12 cellular contexts compared by ENCODE assay signal in the genomic region with DNA sequence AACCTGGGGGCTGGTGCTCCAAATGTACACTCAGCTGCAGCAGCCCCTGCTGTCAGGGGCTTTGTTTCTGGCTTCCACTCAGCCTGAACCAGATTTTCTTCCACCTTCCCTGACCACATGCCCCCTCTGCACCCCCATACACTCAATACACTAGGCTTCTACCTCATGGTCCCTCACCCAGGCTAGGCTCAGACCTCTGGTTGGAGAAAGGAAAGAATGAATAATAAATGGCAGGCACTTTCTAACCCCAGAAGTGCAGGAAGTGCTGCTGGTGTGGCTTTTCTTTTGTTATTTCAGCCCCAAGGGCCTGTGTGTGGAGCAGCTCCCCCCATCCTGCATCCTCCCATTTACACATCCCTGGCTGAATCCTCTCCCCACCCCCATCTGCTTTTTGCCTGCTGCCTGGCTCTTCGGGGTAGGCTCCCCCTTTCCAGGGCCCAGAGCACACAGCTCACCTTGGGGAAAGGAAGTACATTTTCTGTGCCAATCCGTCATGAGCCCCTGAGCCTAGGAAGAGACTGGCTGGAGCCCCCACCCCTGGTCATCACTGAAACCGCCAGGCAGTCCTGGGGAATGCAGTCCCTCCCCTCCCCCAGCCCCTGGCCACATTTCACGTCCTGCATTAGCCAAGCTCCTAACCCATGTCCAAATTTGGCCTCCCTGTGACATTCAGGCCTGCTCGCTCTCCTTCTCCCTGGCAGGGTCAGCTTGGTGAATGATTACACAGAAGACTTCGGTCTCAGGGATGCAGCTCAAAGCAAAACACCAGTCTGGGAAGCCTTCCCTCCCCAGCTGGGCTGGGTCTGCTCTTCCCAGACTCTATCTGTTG. TPM values are rescaled to one million over a fixed set of nuclear protein-coding genes. Genes with fewer than 3 reads are reported as not detected.
DNase-seq lines count a peak whose midpoint lies in the region; ATAC-seq, FAIRE-seq and TF ChIP-seq lines count a peak whose summit lies in the region.
"Had no signal": no experiment of that assay in that cellular context is flagged by ENCODE, and none has a peak within 500 bp of the region (broad histone marks: within the 10 kb centered on the region; RNA-seq: fewer than 3 reads in every experiment).

No MANE protein-coding gene starts in this region.

- H3K4me2 ChIP-seq in smooth muscle cell, result no peak overlapping the region

- DNase-seq in RCC 7860 (ENCODE audit: low spot score) (peak; percentile 58), right cardiac atrium (peak in 2 of 3 donors; percentile 67 to 81), HUDEP-2 (lab: John Stamatoyannopoulos, UW; ENCODE audit: unreplicated experiment in 76 of 76) (no peak), MV-4-11 (lab: John Stamatoyannopoulos, UW) (no peak), tibial nerve (ENCODE audit: low spot score in 2 of 2) (no peak), smooth muscle cell (lab: John Stamatoyannopoulos, UW; ENCODE audit: unreplicated experiment) (no peak)
- DNase-seq: DMS79 treated with DMSO at 0.1 percent for 48 hours; NCI-H2081 treated with DMSO at 0.1 percent for 48 hours; stimulated activated naive CD4-positive, alpha-beta T cell treated with Interleukin-2 at 50 U/mL for 16 hours had no signal

- H3K79me2 ChIP-seq in smooth muscle cell (ENCODE audit: low read depth), result no peaks in the 10 kb centered on the region

- H3K9me3 ChIP-seq in ES-I3 (ENCODE audit: control insufficient read depth, insufficient read depth, low read length) (no peaks in the 10 kb centered on the region), right cardiac atrium (ENCODE audit: control insufficient read depth, low read length) (no peaks in the 10 kb centered on the region), neutrophil (no peaks in the 10 kb centered on the region), tibial nerve (no peaks in the 10 kb centered on the region), smooth muscle cell (replicated peaks; ENCODE audit: low read depth) (no peaks in the 10 kb centered on the region)

- H3K4me3 ChIP-seq in right cardiac atrium (ENCODE audit: low read length), result no peak overlapping the region
- H3K4me3 ChIP-seq in neutrophil (ENCODE audit: low read depth in 1 of 2, low read length in 1 of 2), result peak overlapping the region; percentile 88 to 97
- no peak overlapping the region for H3K4me3 ChIP-seq in tibial nerve
- no peak overlapping the region for H3K4me3 ChIP-seq in smooth muscle cell

- no peak for TF ChIP-seq POLR2A in tibial nerve (IDR thresholded peaks at IDR 0.05)

- no peaks in the 10 kb centered on the region for H4K20me1 ChIP-seq in smooth muscle cell (ENCODE audit: low read depth)

- TF ChIP-seq EP300 in tibial nerve (IDR thresholded peaks at IDR 0.05), result no peak

- H3K36me3 ChIP-seq in ES-I3 (ENCODE audit: insufficient read depth, low read length) (no peaks in the 10 kb centered on the region), neutrophil (peaks cover 63% of the 10 kb centered on the region), tibial nerve (no peaks in the 10 kb centered on the region), smooth muscle cell (ENCODE audit: low read depth) (no peaks in the 10 kb centered on the region)

- H3K27ac ChIP-seq in right cardiac atrium (ENCODE audit: low read length), result peak overlapping the region; percentile 85
- H3K27ac ChIP-seq in neutrophil, result peak overlapping the region; percentile 88
- H3K27ac ChIP-seq in tibial nerve, result peak overlapping the region in 1 of 4 donors; percentile 34
- H3K27ac ChIP-seq in smooth muscle cell (ENCODE audit: low read depth), result no peak overlapping the region

- FAIRE-seq in RCC 7860 (lab: Jason Lieb, UNC), result peak; percentile 37

- H3F3A ChIP-seq in smooth muscle cell (ENCODE audit: low read depth), result no peaks in the 10 kb centered on the region

- H2AFZ ChIP-seq in smooth muscle cell (ENCODE audit: low read depth), result no peak overlapping the region

- no peak for ATAC-seq in right cardiac atrium

- TF ChIP-seq CTCF in neutrophil (IDR thresholded peaks at IDR 0.05) (no peak), tibial nerve (IDR thresholded peaks at IDR 0.05) (no peak), smooth muscle cell (IDR thresholded peaks at IDR 0.05; ENCODE audit: borderline replicate concordance, insufficient read depth, poor library complexity, severe bottlenecking) (no peak)

- 38% methylated on average over 6 of the region's 6 CpGs for WGBS in right cardiac atrium
- WGBS in tibial nerve, 2 donors, result 44 to 46% methylated on average over 6 of the region's 6 CpGs
- WGBS in smooth muscle cell (ENCODE audit: low lambda C conversion rate), result 35% methylated on average over 6 of the region's 6 CpGs

- H3K4me1 ChIP-seq in ES-I3 (ENCODE audit: insufficient read depth, low read length), result peaks cover 43% of the 10 kb centered on the region
- peaks cover 40% of the 10 kb centered on the region for H3K4me1 ChIP-seq in right cardiac atrium (ENCODE audit: control insufficient read depth, insufficient read depth, low read length)
- peaks cover 84 to 90% of the 10 kb centered on the region in 2 experiments for H3K4me1 ChIP-seq in neutrophil (ENCODE audit: control insufficient read depth in 1 of 2, insufficient read depth in 1 of 2, low read depth in 1 of 2, low read length in 1 of 2)
- H3K4me1 ChIP-seq in tibial nerve, result peaks cover 0 to 40% (median 17%) of the 10 kb centered on the region in 4 donors
- peaks cover 18% of the 10 kb centered on the region for H3K4me1 ChIP-seq in smooth muscle cell (ENCODE audit: low read depth)

- intact Hi-C loops in right cardiac atrium (cut with DNase I), result no loop called here

- H3K9ac ChIP-seq in ES-I3 (ENCODE audit: low read depth, low read length), result peak overlapping the region; percentile 6; the same call in 1 of the 2 replicates
- no peak overlapping the region for H3K9ac ChIP-seq in smooth muscle cell (ENCODE audit: low read depth)

- H3K27me3 ChIP-seq in right cardiac atrium (ENCODE audit: control insufficient read depth, insufficient read depth), result no peaks in the 10 kb centered on the region
- H3K27me3 ChIP-seq in neutrophil, result no peaks in the 10 kb centered on the region
- peaks cover 0 to 28% of the 10 kb centered on the region in 2 donors for H3K27me3 ChIP-seq in tibial nerve
- peaks cover 29% of the 10 kb centered on the region for H3K27me3 ChIP-seq in smooth muscle cell (ENCODE audit: low read depth)

RNA-seq across cellular contexts. Expression of gene DYSF, which starts 2.6 kb away (rescaled TPM):
- total RNA-seq in right cardiac atrium (10 to 100 TPM; 42.0 to 49.4 (median 43.8) TPM), tibial nerve (10 to 100 TPM in 1 of 4 donors, 1 to 10 TPM in 3; 4.2 to 12.0 (median 5.9) TPM), smooth muscle cell (1.6 and 2.1 TPM in 2 replicates)
- polyA plus RNA-seq in right cardiac atrium (36.7 TPM), smooth muscle cell (0.64 and 2.5 TPM in 2 replicates)
- total RNA-seq: T-helper 2 cell treated with Interferon-gamma antibody and Interleukin-4, amounts not matched to agents 100 ng/mL and 5 ng/mL, for 36 hours had no signal

Comparison
In these comparisons a context has a peak if more than half of its experiments do, and no peak if none do; other contexts are left out.
1. DNase-seq: peak in RCC 7860 (single experiment) and right cardiac atrium (2 of 3); none in HUDEP-2 (0 of 76), MV-4-11 (single experiment), tibial nerve (0 of 2) and smooth muscle cell (single experiment).
2. H3K4me3 ChIP-seq: peak in neutrophil (2 of 2); none in right cardiac atrium (single experiment), tibial nerve (0 of 4) and smooth muscle cell (single experiment).